Comparison of ENCODE assay signal across 20 cellular contexts in genomic region chr4:1000686-1001260, GRCh38. TPM values are rescaled to one million over a fixed set of nuclear protein-coding genes. Genes with fewer than 3 reads are reported as not detected.
"Had no signal": no experiment of that assay in that cellular context is flagged by ENCODE, and none has a peak within 500 bp of the region (broad histone marks: within the 10 kb centered on the region; RNA-seq: fewer than 3 reads in every experiment).

No MANE protein-coding gene starts in this region.

- DNase-seq: Kasumi-1, KG1, MM.1S, NCI-H1092 treated with DMSO at 0.1 percent for 48 hours, NCI-H1436, NCI-H187, NCI-H2029, NCI-H2081 treated with DMSO at 0.1 percent for 48 hours, NCI-H2171, NCI-H226, NCI-H446, NCI-H510A, NCI-H524 treated with DMSO at 0.1 percent for 48 hours, NCI-H69, NCI-H774, RPMI8226, SHP77, SK-N-SH had no signal

- H3K4me2 ChIP-seq: SK-N-SH had no signal

- H3K9me3 ChIP-seq: SK-N-SH had no signal

- H3K9ac ChIP-seq: SK-N-SH had no signal

RNA-seq across cellular contexts. Expression of gene SLC26A1, which starts 7.6 kb away (rescaled TPM):
- total RNA-seq: M059J, SK-MEL-5 had no signal
